31 cellular contexts compared by ENCODE assay signal in the genomic region with DNA sequence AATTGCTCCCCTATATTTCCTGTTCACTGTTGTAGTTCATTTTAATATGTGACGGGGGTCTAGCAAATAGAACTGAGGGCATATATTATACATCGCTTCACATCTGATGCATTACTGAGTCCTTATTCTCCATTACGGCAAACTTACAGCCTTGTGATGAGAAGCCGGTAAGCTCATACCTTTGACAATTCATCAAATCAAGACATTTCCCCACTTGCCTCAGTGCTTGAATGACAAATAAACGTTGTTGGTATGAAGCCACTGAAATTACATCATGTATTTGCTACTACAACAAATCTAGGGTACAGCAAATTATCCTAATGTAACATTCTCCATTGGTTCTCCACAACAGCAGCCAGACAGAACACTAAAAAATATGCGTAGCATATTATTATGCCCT.
DNase-seq lines count a peak whose midpoint lies in the region; ATAC-seq and TF ChIP-seq lines count a peak whose summit lies in the region.
"Had no signal": no experiment of that assay in that cellular context is flagged by ENCODE, and none has a peak within 500 bp of the region (broad histone marks: within the 10 kb centered on the region; RNA-seq: fewer than 3 reads in every experiment).

No MANE protein-coding gene starts in this region.

- no peaks in the 10 kb centered on the region for H3K27me3 ChIP-seq in A673 (replicated peaks; ENCODE audit: insufficient read depth, low read depth, low read length, poor library complexity)
- no peaks in the 10 kb centered on the region for H3K27me3 ChIP-seq in neural cell (ENCODE audit: insufficient read depth, low read depth, low read length)
- H3K27me3 ChIP-seq: BE2C; BLaER1; BLaER1 treated with 17β-estradiol and CSF1 and Interleukin-3, amounts not matched to agents 10 nM and 100 nM had no signal

- peak overlapping the region; percentile 99 for H3K27ac ChIP-seq in A673 (ENCODE audit: low read depth, low read length, poor library complexity, severe bottlenecking)
- H3K27ac ChIP-seq in SK-N-MC = peak overlapping the region; percentile 100
- no peak overlapping the region for H3K27ac ChIP-seq in neural cell (ENCODE audit: low read length)
- H3K27ac ChIP-seq: 22Rv1; A549; BLaER1; BLaER1 treated with 17β-estradiol and CSF1 and Interleukin-3, amounts not matched to agents 10 nM and 100 nM; C4-2B had no signal

- H3K4me2 ChIP-seq in neural cell (ENCODE audit: low read length) = no peak overlapping the region
- H3K4me2 ChIP-seq: A549; BLaER1; BLaER1 treated with 17β-estradiol and CSF1 and Interleukin-3, amounts not matched to agents 10 nM and 100 nM had no signal

- CTCF ChIA-PET in A673 (lab: Charles Lee) = no interaction called here

- H2AFZ ChIP-seq in neural cell (ENCODE audit: low read depth, low read length) = no peak overlapping the region

- no peak for ATAC-seq in HG03175 (IDR thresholded peaks at IDR 0.05; ENCODE audit: unreplicated experiment)
- ATAC-seq: A549; CD8-positive, alpha-beta T cell had no signal

- no peak for TF ChIP-seq RAD21 in neural cell (conservative IDR thresholded peaks at IDR 0.05)

- H3K9me3 ChIP-seq in A673 (ENCODE audit: low read depth, low read length, poor library complexity, severe bottlenecking) (peaks cover 6% of the 10 kb centered on the region), SK-N-MC (ENCODE audit: low read depth, low read length) (no peaks in the 10 kb centered on the region), neural cell (ENCODE audit: low read length) (no peaks in the 10 kb centered on the region)
- H3K9me3 ChIP-seq: A549; BE2C; BLaER1; BLaER1 treated with 17β-estradiol and CSF1 and Interleukin-3, amounts not matched to agents 10 nM and 100 nM had no signal

- POLR2A ChIA-PET in A673 (lab: Charles Lee; ENCODE audit: low non-redundant PET) = no interaction called here

- no peaks in the 10 kb centered on the region for H3F3A ChIP-seq in neural cell (ENCODE audit: insufficient read depth, low read length, poor library complexity, severe bottlenecking)

- H3K9me2 ChIP-seq in neural cell (ENCODE audit: insufficient read depth, low read length) = no peaks in the 10 kb centered on the region

- no TSS peak for BruUV-seq in A673 (replicated peaks; lab: Mats Ljungman, UMichigan)

- intact Hi-C loops in A673 (cut with micrococcal nuclease; ENCODE audit: unreplicated experiment) = loop anchor here (1.0 to 10.0 kb wide), 3 partner anchors 93 to 835 kb away; no protein-coding TSS in a partner anchor

- H3K4me3 ChIP-seq in A673 (ENCODE audit: low read depth, low read length, poor library complexity, severe bottlenecking) (no peak overlapping the region), SK-N-MC (no peak overlapping the region), neural cell (ENCODE audit: low read length) (no peak overlapping the region)
- H3K4me3 ChIP-seq: A549; BLaER1; BLaER1 treated with 17β-estradiol and CSF1 and Interleukin-3, amounts not matched to agents 10 nM and 100 nM had no signal

- H3K36me3 ChIP-seq in A673 (ENCODE audit: insufficient read depth, low read length, poor library complexity, severe bottlenecking) (peaks cover 9% of the 10 kb centered on the region), SK-N-MC (ENCODE audit: insufficient read depth, low read length) (no peaks in the 10 kb centered on the region), neural cell (ENCODE audit: insufficient read depth, low read length) (no peaks in the 10 kb centered on the region)
- H3K36me3 ChIP-seq: BE2C; BLaER1; BLaER1 treated with 17β-estradiol and CSF1 and Interleukin-3, amounts not matched to agents 10 nM and 100 nM had no signal

- DNase-seq in A673 (ENCODE audit: low spot score) (peak; percentile 65), SK-N-MC (ENCODE audit: low read depth, low spot score) (no peak), NCI-H748 treated with DMSO at 0.1 percent for 48 hours (lab: John Stamatoyannopoulos, UW) (no peak), iPS-NIHi7 (ENCODE audit: extremely low spot score) (no peak)
- DNase-seq: 8988T; ACHN; AML-193; BE2C; C1 segment of cervical spinal cord; Caco-2; Calu3; CD4-positive, alpha-beta memory T cell; CD4-positive, alpha-beta T cell; CD4-positive, CD25-positive, alpha-beta regulatory T cell; CD8-positive, alpha-beta memory T cell; CD8-positive, alpha-beta T cell; COR-L47; DMS 273 treated with DMSO at 0.1 percent for 48 hours; DMS153; DMS53; DMS79; DMS79 treated with DMSO at 0.1 percent for 48 hours; DND-41; EL had no signal

- H3K79me2 ChIP-seq in neural cell (replicated peaks; ENCODE audit: insufficient read depth, low read length) = no peaks in the 10 kb centered on the region

- no peaks in the 10 kb centered on the region for H4K20me1 ChIP-seq in neural cell (ENCODE audit: insufficient read depth)
- H4K20me1 ChIP-seq: BLaER1; BLaER1 treated with 17β-estradiol and CSF1 and Interleukin-3, amounts not matched to agents 10 nM and 100 nM had no signal

- peak; percentile 52 for TF ChIP-seq EP300 in neural cell (conservative IDR thresholded peaks at IDR 0.05; ENCODE audit: poor library complexity, severe bottlenecking)

- peaks cover 54% of the 10 kb centered on the region for H3K4me1 ChIP-seq in A673 (ENCODE audit: insufficient read depth, low read length, poor library complexity, severe bottlenecking)
- H3K4me1 ChIP-seq: A549, BE2C, BLaER1, Caco-2 had no signal

- no peak for TF ChIP-seq CTCF in A673 (conservative IDR thresholded peaks at IDR 0.05; ENCODE audit: low read depth, low read length)
- TF ChIP-seq CTCF in neural cell (IDR thresholded peaks at IDR 0.05; ENCODE audit: poor library complexity, severe bottlenecking) = no peak

- H3K9ac ChIP-seq in SK-N-MC (ENCODE audit: insufficient read length) (peak overlapping the region; percentile 0), neural cell (ENCODE audit: low read length) (no peak overlapping the region)
- H3K9ac ChIP-seq: BLaER1; BLaER1 treated with 17β-estradiol and CSF1 and Interleukin-3, amounts not matched to agents 10 nM and 100 nM had no signal

TF ChIP-seq in neural cell, 6 proteins besides CTCF, POLR2A, EP300 and RAD21:
- no peak for TF ChIP-seq EZH2 (IDR thresholded peaks at IDR 0.05; ENCODE audit: borderline replicate concordance, insufficient read depth, low read length, poor library complexity, severe bottlenecking)
- peak; percentile 50 for TF ChIP-seq POLR2AphosphoS5 (IDR thresholded peaks at IDR 0.05)
